12 cellular contexts compared by ENCODE assay signal in the genomic region with DNA sequence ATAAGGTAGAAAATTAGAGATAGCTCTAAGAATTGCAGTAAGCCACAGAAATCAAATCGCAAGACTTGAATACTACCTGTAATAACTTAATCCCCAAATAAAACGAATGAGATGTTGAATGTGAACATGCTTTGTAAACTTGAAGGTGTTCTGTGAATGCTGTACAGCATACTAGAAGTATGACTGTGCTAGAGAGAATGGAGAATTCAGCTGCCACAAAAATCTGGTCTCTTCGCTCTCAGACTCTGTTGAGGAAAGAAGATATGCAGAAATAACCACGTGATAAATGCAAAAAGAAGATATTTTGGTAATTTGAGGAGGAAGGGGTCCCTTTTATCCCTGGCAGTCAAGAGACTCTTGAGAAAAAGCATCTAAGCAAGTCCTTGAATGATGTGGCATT. TPM values are rescaled to one million over a fixed set of nuclear protein-coding genes. Genes with fewer than 3 reads are reported as not detected.
DNase-seq lines count a peak whose midpoint lies in the region; ATAC-seq and TF ChIP-seq lines count a peak whose summit lies in the region.
"Had no signal": no experiment of that assay in that cellular context is flagged by ENCODE, and none has a peak within 500 bp of the region (broad histone marks: within the 10 kb centered on the region; RNA-seq: fewer than 3 reads in every experiment).

No MANE protein-coding gene starts in this region.

- peak overlapping the region in 7 of 8 donors; percentile 1 to 77 (median 73) for H3K27ac Mint-ChIP-seq in CD8-positive, alpha-beta memory T cell
- peak overlapping the region in 2 of 3 donors; percentile 2 to 83 for H3K27ac Mint-ChIP-seq in IgD-negative memory B cell

- H3K4me3 Mint-ChIP-seq in CD8-positive, alpha-beta memory T cell, result peak overlapping the region in 5 of 7 donors; percentile 10 to 93 (median 54)
- peak overlapping the region in 2 of 4 donors; percentile 16 to 21 for H3K4me3 Mint-ChIP-seq in IgD-negative memory B cell
- H3K4me3 Mint-ChIP-seq: T-helper 2 cell treated with Interferon-gamma antibody and Interleukin-4, amounts not matched to agents 5 μg/mL and 100 μg/mL, for 36 hours had no signal

- peak overlapping the region; percentile 41 for H3K4me2 ChIP-seq in osteoblast (ENCODE audit: insufficient read depth, low read length)

- CTCF ChIA-PET in CD8-positive, alpha-beta memory T cell (lab: Charles Lee), result interaction anchor here (1.3 to 7.3 kb wide), 4 partner anchors 19 to 94 kb away, joined by 3 to 45 read pairs (median 5); no protein-coding TSS in a partner anchor

- no peaks in the 10 kb centered on the region for H4K20me1 ChIP-seq in osteoblast (ENCODE audit: insufficient read depth, low read length)

- H2AFZ ChIP-seq in osteoblast (ENCODE audit: low read length), result no peak overlapping the region

- no peak overlapping the region for H3K9ac ChIP-seq in duodenal mucosa (ENCODE audit: low read depth in 1 of 2, low read length in 2 of 2)

- H3K4me1 Mint-ChIP-seq in CD8-positive, alpha-beta memory T cell, result peaks cover 67 to 88% (median 85%) of the 10 kb centered on the region in 3 donors
- peaks cover 36 to 73% (median 53%) of the 10 kb centered on the region in 3 donors for H3K4me1 Mint-ChIP-seq in IgD-negative memory B cell

- H3K27me3 ChIP-seq in CD8-positive, alpha-beta memory T cell (ENCODE audit: insufficient read depth, low read length, poor library complexity, severe bottlenecking), result no peaks in the 10 kb centered on the region
- H3K27me3 ChIP-seq in duodenal mucosa (ENCODE audit: control insufficient read depth in 1 of 2, insufficient read depth in 2 of 2, low read length in 2 of 2) (no peaks in the 10 kb centered on the region), osteoblast (ENCODE audit: insufficient read depth, low read length) (no peaks in the 10 kb centered on the region), testis (no peaks in the 10 kb centered on the region)

- H3K79me2 ChIP-seq in osteoblast (ENCODE audit: insufficient read depth, low read length), result peaks cover 70% of the 10 kb centered on the region

- ATAC-seq in HG03095 (IDR thresholded peaks at IDR 0.05; ENCODE audit: unreplicated experiment), result no peak

- TF ChIP-seq POLR2A in testis (IDR thresholded peaks at IDR 0.05), result no peak

- H3K4me1 ChIP-seq in CD8-positive, alpha-beta memory T cell (ENCODE audit: insufficient read depth, low read length), result peaks cover 63% of the 10 kb centered on the region
- peaks cover 33 to 58% of the 10 kb centered on the region in 2 donors for H3K4me1 ChIP-seq in duodenal mucosa (ENCODE audit: control insufficient read depth in 1 of 2, insufficient read depth in 2 of 2, low read length in 2 of 2)
- H3K4me1 ChIP-seq in osteoblast (ENCODE audit: insufficient read depth, low read length), result peaks cover 82% of the 10 kb centered on the region
- H3K4me1 ChIP-seq in testis, result peaks cover 35% of the 10 kb centered on the region

- 93% methylated on average over 4 of the region's 4 CpGs for WGBS in testis, 2 donors

- H3K36me3 Mint-ChIP-seq in CD8-positive, alpha-beta memory T cell, result peaks cover 19 to 62% (median 21%) of the 10 kb centered on the region in 3 donors
- peaks cover 13% of the 10 kb centered on the region for H3K36me3 Mint-ChIP-seq in IgD-negative memory B cell

- no peak overlapping the region for H3K4me3 ChIP-seq in CD8-positive, alpha-beta memory T cell (ENCODE audit: low read length)
- H3K4me3 ChIP-seq in duodenal mucosa (ENCODE audit: low read depth in 1 of 2, low read length in 2 of 2), result no peak overlapping the region
- no peak overlapping the region for H3K4me3 ChIP-seq in osteoblast (ENCODE audit: insufficient read depth, low read length)
- H3K4me3 ChIP-seq in testis, result no peak overlapping the region
- H3K4me3 ChIP-seq: lung had no signal

- POLR2A ChIA-PET in CD8-positive, alpha-beta memory T cell (lab: Charles Lee), result no interaction called here

- TF ChIP-seq CTCF in osteoblast (IDR thresholded peaks at IDR 0.05; ENCODE audit: extremely low read depth, low read depth, low read length), result no peak
- TF ChIP-seq CTCF in testis (IDR thresholded peaks at IDR 0.05), result no peak

- intact Hi-C loops in testis (cut with DNase I; ENCODE audit: low total_unique reads), result no loop called here

- H3K27ac ChIP-seq in CD8-positive, alpha-beta memory T cell (ENCODE audit: low read depth, low read length), result no peak overlapping the region
- H3K27ac ChIP-seq in duodenal mucosa (ENCODE audit: low read depth, low read length) (peak overlapping the region; percentile 0), osteoblast (ENCODE audit: low read depth, low read length) (peak overlapping the region; percentile 100), testis (peak overlapping the region in 1 of 2 donors; percentile 99)

- H3K9me3 Mint-ChIP-seq in CD8-positive, alpha-beta memory T cell, result no peaks in the 10 kb centered on the region
- H3K9me3 Mint-ChIP-seq in IgD-negative memory B cell, result no peaks in the 10 kb centered on the region
- H3K9me3 Mint-ChIP-seq: T-helper 2 cell treated with Interferon-gamma antibody and Interleukin-4, amounts not matched to agents 5 μg/mL and 100 μg/mL, for 36 hours had no signal

- peaks cover 22% of the 10 kb centered on the region for H3K36me3 ChIP-seq in CD8-positive, alpha-beta memory T cell (ENCODE audit: insufficient read depth, low read length)
- H3K36me3 ChIP-seq in duodenal mucosa (ENCODE audit: control insufficient read depth in 1 of 2, insufficient read depth in 2 of 2, low read length in 2 of 2) (peaks cover 14 to 35% of the 10 kb centered on the region in 2 donors), osteoblast (ENCODE audit: insufficient read depth, low read length) (peaks cover 62% of the 10 kb centered on the region), testis (ENCODE audit: low read depth, missing control alignments) (no peaks in the 10 kb centered on the region)

- no peaks in the 10 kb centered on the region for H3K9me3 ChIP-seq in CD8-positive, alpha-beta memory T cell (ENCODE audit: low read length)
- no peaks in the 10 kb centered on the region for H3K9me3 ChIP-seq in duodenal mucosa (ENCODE audit: control insufficient read depth in 1 of 2, low read length in 2 of 2)
- H3K9me3 ChIP-seq in osteoblast (ENCODE audit: low read depth, low read length), result no peaks in the 10 kb centered on the region
- H3K9me3 ChIP-seq in testis, result no peaks in the 10 kb centered on the region

- no peaks in the 10 kb centered on the region for H3K27me3 Mint-ChIP-seq in CD8-positive, alpha-beta memory T cell
- H3K27me3 Mint-ChIP-seq in IgD-negative memory B cell, result no peaks in the 10 kb centered on the region

- no peak for DNase-seq in CD8-positive, alpha-beta memory T cell
- DNase-seq in osteoblast (ENCODE audit: insufficient read length, low spot score, missing footprints) (no peak), amniotic stem cell (lab: John Stamatoyannopoulos, UW) (no peak), testis (no peak), COR-L47 (lab: John Stamatoyannopoulos, UW) (no peak)
- DNase-seq: NCI-H146, OCI-M1 had no signal

RNA-seq across cellular contexts. Expression of a gene that starts 37.3 kb away (rescaled TPM):
- total RNA-seq in CD8-positive, alpha-beta memory T cell, result 10 to 100 TPM; 78.6 to 87.1 TPM
- polyA plus RNA-seq in CD8-positive, alpha-beta memory T cell, result 115 TPM
- polyA plus RNA-seq in IgD-negative memory B cell, result 113 TPM
- total RNA-seq in osteoblast, result 181 and 196 TPM in 2 replicates
- total RNA-seq in testis, result 100 to 1,000 TPM; 131 to 167 TPM
- 66.7 TPM for polyA plus RNA-seq in testis (ENCODE audit: insufficient read depth, low read depth, low replicate concordance)
